ENCODE assay signal across 8 cellular contexts in the genomic region with DNA sequence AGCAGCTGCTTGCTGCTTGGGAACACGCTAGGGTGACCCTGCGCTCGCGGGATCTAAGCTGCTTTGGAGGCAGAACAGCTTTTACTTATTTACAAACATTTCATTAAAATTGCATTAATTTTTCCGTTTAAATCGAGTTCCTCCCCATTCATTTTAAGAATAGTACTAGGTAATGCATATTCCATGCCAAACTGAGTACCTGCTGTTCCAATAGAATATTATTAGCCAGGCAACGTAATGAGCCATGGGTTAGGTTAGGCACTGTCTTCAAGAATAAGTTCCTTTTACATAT. TPM values are rescaled to one million over a fixed set of nuclear protein-coding genes. Genes with fewer than 3 reads are reported as not detected.
A peak's percentile ranks its signal among the peaks of the same experiment; 100 is the strongest.
DNase-seq lines count a peak whose midpoint lies in the region; ATAC-seq and TF ChIP-seq lines count a peak whose summit lies in the region.

No MANE protein-coding gene starts in this region.

- WGBS in esophagus squamous epithelium, 2 donors: 0 to 2% methylated on average over 7 of the region's 7 CpGs

- no peak for ATAC-seq in gastrocnemius medialis
- ATAC-seq in HG03159 (IDR thresholded peaks at IDR 0.05; ENCODE audit: unreplicated experiment): no peak

- H3K4me1 ChIP-seq in PC-9 (replicated peaks; ENCODE audit: insufficient read depth) (peaks cover 19% of the 10 kb centered on the region), esophagus squamous epithelium (peaks cover 11 to 41% (median 17%) of the 10 kb centered on the region in 3 donors), gastrocnemius medialis (peaks cover 8 to 21% of the 10 kb centered on the region in 2 donors)

- H2AFZ ChIP-seq in PC-9: peak overlapping the region; percentile 85

- H4K20me1 ChIP-seq in PC-9 (ENCODE audit: insufficient read depth): no peaks in the 10 kb centered on the region

- no peak for TF ChIP-seq POLR2A in esophagus squamous epithelium (IDR thresholded peaks at IDR 0.05)
- TF ChIP-seq POLR2A in gastrocnemius medialis (IDR thresholded peaks at IDR 0.05): no peak

- peaks cover 10% of the 10 kb centered on the region; the same call in 1 of the 2 replicates for H3K79me2 ChIP-seq in PC-9 (ENCODE audit: low read depth)

- H3K27me3 ChIP-seq in PC-9 (ENCODE audit: insufficient read depth, low read depth): no peaks in the 10 kb centered on the region
- H3K27me3 ChIP-seq in esophagus squamous epithelium: peaks cover 0 to 35% (median 0%) of the 10 kb centered on the region in 4 donors
- H3K27me3 ChIP-seq in gastrocnemius medialis: no peaks in the 10 kb centered on the region

- in situ Hi-C loops in gastrocnemius medialis (cut with MboI; ENCODE audit: low sequenced_read_pairs in 4 of 4): no loop called here

- H3K9me3 ChIP-seq in PC-9 (ENCODE audit: insufficient read depth, low read depth): no peaks in the 10 kb centered on the region
- no peaks in the 10 kb centered on the region for H3K9me3 ChIP-seq in esophagus squamous epithelium
- H3K9me3 ChIP-seq in gastrocnemius medialis: no peaks in the 10 kb centered on the region

- no peak overlapping the region for H3K27ac ChIP-seq in PC-9
- peak overlapping the region; percentile 84 to 95 (median 88) for H3K27ac ChIP-seq in esophagus squamous epithelium
- peak overlapping the region; percentile 79 to 95 (median 88) for H3K27ac ChIP-seq in gastrocnemius medialis

- H3K4me3 ChIP-seq in PC-9 (peak overlapping the region; percentile 83), esophagus squamous epithelium (peak overlapping the region; percentile 71 to 97 (median 88)), gastrocnemius medialis (peak overlapping the region; percentile 74 to 99 (median 94))

- H3F3A ChIP-seq in PC-9 (ENCODE audit: insufficient read depth, low read depth): peaks cover 19% of the 10 kb centered on the region; the same call in 1 of the 2 replicates

- CTCF ChIA-PET in PC-9 (lab: Charles Lee): no interaction called here

- H3K36me3 ChIP-seq in PC-9 (ENCODE audit: low read depth) (no peaks in the 10 kb centered on the region), esophagus squamous epithelium (no peaks in the 10 kb centered on the region), gastrocnemius medialis (no peaks in the 10 kb centered on the region)

- POLR2A ChIA-PET in PC-9 (lab: Charles Lee; ENCODE audit: unreplicated experiment): no interaction called here

- DNase-seq in NCI-H1417 (lab: John Stamatoyannopoulos, UW) (peak in 2 of 3 experiments; percentile 30 to 61), NCI-H1417 treated with DMSO at 0.1 percent for 48 hours (lab: John Stamatoyannopoulos, UW) (no peak), PC-9 (no peak), esophagus squamous epithelium (lab: John Stamatoyannopoulos, UW) (no peak), gastrocnemius medialis (no peak), NCI-H526 treated with DMSO at 0.1 percent for 48 hours (lab: John Stamatoyannopoulos, UW) (no peak), NCI-H69 (lab: John Stamatoyannopoulos, UW) (no peak)

- no TSS peak for BruUV-seq in PC-9 (replicated peaks; lab: Mats Ljungman, UMichigan)

- peak overlapping the region; percentile 96 for H3K4me2 ChIP-seq in PC-9

- no peaks in the 10 kb centered on the region for H3K9me2 ChIP-seq in PC-9 (ENCODE audit: insufficient read depth)

- no peak for TF ChIP-seq CTCF in PC-9 (conservative IDR thresholded peaks at IDR 0.05)
- TF ChIP-seq CTCF in esophagus squamous epithelium (IDR thresholded peaks at IDR 0.05): no peak
- TF ChIP-seq CTCF in gastrocnemius medialis (IDR thresholded peaks at IDR 0.05 in 4 of 5, conservative IDR thresholded peaks at IDR 0.05 in 1 of 5): no peak

- intact Hi-C loops in PC-9 (cut with micrococcal nuclease; ENCODE audit: unreplicated experiment) (no loop called here), esophagus squamous epithelium (cut with DNase I) (no loop called here), gastrocnemius medialis (cut with DNase I; ENCODE audit: low total_unique reads) (loop anchor here (5.0 kb wide), 2 partner anchors 277 to 607 kb away; a partner anchor contains a TSS)

RNA-seq across cellular contexts. Expression of a gene that starts 0.9 kb away (rescaled TPM):
- total RNA-seq in PC-9 (2021) (9.3 and 12.5 TPM in 2 replicates), esophagus squamous epithelium (1 to 10 TPM; 1.3 to 9.5 (median 5.6) TPM), gastrocnemius medialis (10 to 100 TPM; 11.8 to 16.8 (median 14.6) TPM)

Comparison
In these comparisons a context has a peak if more than half of its experiments do, and no peak if none do; other contexts are left out.
1. DNase-seq: peak in NCI-H1417 (2 of 3); none in NCI-H1417 treated with DMSO at 0.1 percent for 48 hours (single experiment), PC-9 (0 of 2), esophagus squamous epithelium (single experiment), gastrocnemius medialis (0 of 2), NCI-H526 treated with DMSO at 0.1 percent for 48 hours (single experiment) and NCI-H69 (single experiment).
2. Peak in every context shown above with its lines, with median percentiles within 50 percentile points of each other: H3K4me3 ChIP-seq.